In the genomic region with DNA sequence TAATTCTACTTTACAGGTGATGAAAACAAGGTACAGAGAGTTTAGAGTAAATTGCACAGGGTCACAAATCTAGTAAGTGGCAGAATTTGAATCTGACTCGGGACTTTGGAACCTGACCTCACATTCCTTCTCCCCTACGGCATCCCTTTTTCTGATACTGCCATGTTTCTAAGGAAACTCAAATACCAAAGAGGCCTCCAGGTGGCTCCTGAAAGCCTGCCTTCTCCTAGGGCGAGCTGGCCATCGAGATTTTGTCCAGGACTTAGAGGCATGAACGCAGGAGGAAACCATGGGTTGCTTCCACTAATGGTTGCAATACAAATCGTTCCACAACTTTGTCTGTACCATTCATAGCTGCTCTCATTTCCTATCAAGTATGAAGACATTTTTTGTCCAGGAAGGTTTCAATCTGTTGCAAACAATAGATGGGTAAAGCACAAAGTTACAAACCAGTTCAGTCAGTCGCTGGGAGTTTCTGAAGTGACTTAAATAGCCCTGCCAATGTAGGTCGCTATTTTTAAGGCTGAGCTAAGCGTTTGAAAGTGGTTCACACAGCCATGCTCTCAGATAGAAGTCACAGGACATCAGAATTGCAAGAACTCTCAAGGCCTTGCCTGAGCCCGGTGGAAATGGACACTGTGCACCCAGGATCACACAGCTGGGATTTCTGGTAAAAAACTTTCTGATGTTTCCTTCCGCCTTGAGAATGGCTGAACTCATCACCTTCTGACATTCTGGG, we compare ENCODE assay signal across 1 cellular context.
TF ChIP-seq lines count a peak whose summit lies in the region.

No MANE protein-coding gene starts in this region.

TF ChIP-seq in GM23338, 12 proteins besides CTCF, POLR2A, EP300 and RAD21:
- TF ChIP-seq, protein P1, sequence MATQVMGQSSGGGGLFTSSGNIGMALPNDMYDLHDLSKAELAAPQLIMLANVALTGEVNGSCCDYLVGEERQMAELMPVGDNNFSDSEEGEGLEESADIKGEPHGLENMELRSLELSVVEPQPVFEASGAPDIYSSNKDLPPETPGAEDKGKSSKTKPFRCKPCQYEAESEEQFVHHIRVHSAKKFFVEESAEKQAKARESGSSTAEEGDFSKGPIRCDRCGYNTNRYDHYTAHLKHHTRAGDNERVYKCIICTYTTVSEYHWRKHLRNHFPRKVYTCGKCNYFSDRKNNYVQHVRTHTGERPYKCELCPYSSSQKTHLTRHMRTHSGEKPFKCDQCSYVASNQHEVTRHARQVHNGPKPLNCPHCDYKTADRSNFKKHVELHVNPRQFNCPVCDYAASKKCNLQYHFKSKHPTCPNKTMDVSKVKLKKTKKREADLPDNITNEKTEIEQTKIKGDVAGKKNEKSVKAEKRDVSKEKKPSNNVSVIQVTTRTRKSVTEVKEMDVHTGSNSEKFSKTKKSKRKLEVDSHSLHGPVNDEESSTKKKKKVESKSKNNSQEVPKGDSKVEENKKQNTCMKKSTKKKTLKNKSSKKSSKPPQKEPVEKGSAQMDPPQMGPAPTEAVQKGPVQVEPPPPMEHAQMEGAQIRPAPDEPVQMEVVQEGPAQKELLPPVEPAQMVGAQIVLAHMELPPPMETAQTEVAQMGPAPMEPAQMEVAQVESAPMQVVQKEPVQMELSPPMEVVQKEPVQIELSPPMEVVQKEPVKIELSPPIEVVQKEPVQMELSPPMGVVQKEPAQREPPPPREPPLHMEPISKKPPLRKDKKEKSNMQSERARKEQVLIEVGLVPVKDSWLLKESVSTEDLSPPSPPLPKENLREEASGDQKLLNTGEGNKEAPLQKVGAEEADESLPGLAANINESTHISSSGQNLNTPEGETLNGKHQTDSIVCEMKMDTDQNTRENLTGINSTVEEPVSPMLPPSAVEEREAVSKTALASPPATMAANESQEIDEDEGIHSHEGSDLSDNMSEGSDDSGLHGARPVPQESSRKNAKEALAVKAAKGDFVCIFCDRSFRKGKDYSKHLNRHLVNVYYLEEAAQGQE (IDR thresholded peaks at IDR 0.05; ENCODE audit: unreplicated experiment), result no peak
